ENCODE assay signal across 12 cellular contexts in the genomic region with DNA sequence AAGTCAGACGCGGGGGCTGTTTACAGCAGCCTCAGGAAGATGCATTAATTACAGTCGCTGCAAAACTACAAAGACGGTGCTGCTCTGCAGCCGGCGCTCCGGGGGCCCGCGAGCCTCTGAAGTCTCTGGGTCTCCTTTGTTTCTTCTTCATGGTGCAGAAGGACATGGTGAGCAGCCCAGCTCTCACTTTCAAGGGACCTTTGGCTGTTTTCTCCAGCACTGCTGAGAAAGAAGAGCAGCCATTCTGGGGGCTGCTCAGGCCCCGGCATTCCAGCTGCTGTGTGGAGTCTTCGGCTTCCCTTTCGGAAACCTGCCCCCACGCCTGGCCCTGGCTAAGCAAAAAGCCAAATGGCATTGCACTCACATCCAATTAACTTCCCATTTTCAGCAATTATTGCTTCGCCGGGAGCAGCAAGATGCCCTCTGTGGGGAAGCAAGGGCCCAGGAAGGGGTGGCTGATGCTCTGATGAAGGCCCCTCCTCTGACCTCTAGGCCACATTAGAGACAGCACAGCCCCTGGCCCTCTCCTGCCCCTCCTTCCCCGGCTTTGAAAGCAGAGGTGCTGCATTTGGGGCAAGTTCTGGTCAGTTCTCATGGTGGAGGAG.
"Had no signal": no experiment of that assay in that cellular context is flagged by ENCODE, and none has a peak within 500 bp of the region (broad histone marks: within the 10 kb centered on the region; RNA-seq: fewer than 3 reads in every experiment).

No MANE protein-coding gene starts in this region.

- H3K36me3 Mint-ChIP-seq: mesothelial cell of epicardium had no signal

- DNase-seq: activated CD4-positive, alpha-beta T cell treated with anti-CD3 and anti-CD28 coated beads for 4 hours; activated CD8-positive, alpha-beta memory T cell treated with anti-CD3 and anti-CD28 coated beads, Interleukin-2, amount 50 U/mL, for 48 hours; activated CD8-positive, alpha-beta T cell treated with anti-CD3 and anti-CD28 coated beads, Interleukin-2, amount 10 ng/mL, durations not matched to agents 7 days and 5 days; activated naive CD4-positive, alpha-beta T cell treated with anti-CD3 and anti-CD28 coated beads for 36 hours; caudate nucleus; effector memory CD4-positive, alpha-beta T cell had no signal

- H3K4me1 ChIP-seq: gastroesophageal sphincter, tibial artery had no signal

- H3K27ac ChIP-seq: gastroesophageal sphincter, SK-N-MC, skin epidermis, tibial artery had no signal

- H3K36me3 ChIP-seq: gastroesophageal sphincter, tibial artery had no signal

- H3K4me1 Mint-ChIP-seq: mesothelial cell of epicardium had no signal

- H3K4me3 ChIP-seq: gastroesophageal sphincter, SK-N-MC, skin epidermis, tibial artery had no signal

- H3K27ac Mint-ChIP-seq: activated CD8-positive, alpha-beta T cell treated with anti-CD3 and anti-CD28 coated beads, Interleukin-2, amount 10 ng/mL, durations not matched to agents 7 days and 5 days; activated naive CD4-positive, alpha-beta T cell treated with anti-CD3 and anti-CD28 coated beads for 36 hours; mesothelial cell of epicardium; T-helper 1 cell treated with Interleukin-12 subunit alpha and Interleukin-12 subunit beta and Interleukin-4 antibody, amounts not matched to agents 30 μg/mL and 1 μg/mL, for 36 hours had no signal

- H3K4me3 Mint-ChIP-seq: activated CD8-positive, alpha-beta T cell treated with anti-CD3 and anti-CD28 coated beads, Interleukin-2, amount 10 ng/mL, durations not matched to agents 7 days and 5 days; activated naive CD4-positive, alpha-beta T cell treated with anti-CD3 and anti-CD28 coated beads for 36 hours; mesothelial cell of epicardium; T-helper 1 cell treated with Interleukin-12 subunit alpha and Interleukin-12 subunit beta and Interleukin-4 antibody, amounts not matched to agents 30 μg/mL and 1 μg/mL, for 36 hours had no signal
